ENCODE assay signal across 8 cellular contexts in genomic region chr17:18187226-18187625, GRCh38. TPM values are rescaled to one million over a fixed set of nuclear protein-coding genes. Genes with fewer than 3 reads are reported as not detected.
DNase-seq lines count a peak whose midpoint lies in the region; ATAC-seq and TF ChIP-seq lines count a peak whose summit lies in the region.

No MANE protein-coding gene starts in this region.

- H3F3A ChIP-seq in GM23338 (replicated peaks; ENCODE audit: low read depth): peaks cover 19% of the 10 kb centered on the region

- no peaks in the 10 kb centered on the region for H3K9me2 ChIP-seq in GM23338 (ENCODE audit: insufficient read depth)

- H3K27me3 ChIP-seq in GM23338 (ENCODE audit: insufficient read depth): no peaks in the 10 kb centered on the region
- no peaks in the 10 kb centered on the region for H3K27me3 ChIP-seq in skeletal muscle tissue (ENCODE audit: control insufficient read depth in 3 of 3, insufficient read depth in 3 of 3, low read length in 3 of 3)

- H3K79me2 ChIP-seq in GM23338 (replicated peaks; ENCODE audit: insufficient read depth): peaks cover 81% of the 10 kb centered on the region

- no peaks in the 10 kb centered on the region for H3K9me3 ChIP-seq in skeletal muscle tissue (ENCODE audit: control insufficient read depth in 3 of 3, low read length in 3 of 3)

- POLR2A ChIA-PET in WTC11 (lab: Charles Lee): no interaction called here

- CTCF ChIA-PET in WTC11 (lab: Charles Lee): no interaction called here

- H3K27ac ChIP-seq in GM23338 (ENCODE audit: low read depth) (peak overlapping the region; percentile 50; the same call in 1 of the 2 replicates), skeletal muscle tissue (ENCODE audit: low read depth, low read length) (peak overlapping the region; percentile 99)

- H3K27ac Mint-ChIP-seq in GM23338 (0 out of 2 replicates have a peak overlapping the region, but pooled peaks have one; percentile 42), WTC11 (no peak overlapping the region)

- peak overlapping the region; percentile 88 to 95 (median 89) for H3K9ac ChIP-seq in skeletal muscle tissue (ENCODE audit: low read depth in 1 of 3, low read length in 3 of 3)

- H3K4me3 ChIP-seq in GM23338 (peak overlapping the region; percentile 67), skeletal muscle tissue (ENCODE audit: low read length in 3 of 3) (peak overlapping the region; percentile 76 to 98 (median 95))

- H4K20me1 ChIP-seq in GM23338 (replicated peaks; ENCODE audit: insufficient read depth): peaks cover 73% of the 10 kb centered on the region

- no peak overlapping the region for H2AFZ ChIP-seq in GM23338

- H3K36me3 Mint-ChIP-seq in GM23338 (ENCODE audit: low read depth) (peaks cover 43% of the 10 kb centered on the region), WTC11 (peaks cover 40% of the 10 kb centered on the region)

- TF ChIP-seq CTCF in GM23338 (conservative IDR thresholded peaks at IDR 0.05; ENCODE audit: low read depth in 2 of 2) (no peak), WTC11 (IDR thresholded peaks at IDR 0.05) (no peak), GM13977 (IDR thresholded peaks at IDR 0.05; ENCODE audit: extremely low read depth, insufficient read depth, missing control alignments) (no peak)

- H3K36me3 ChIP-seq in GM23338 (ENCODE audit: insufficient read depth) (peaks cover 7% of the 10 kb centered on the region; the same call in 1 of the 2 replicates), skeletal muscle tissue (ENCODE audit: control insufficient read depth in 3 of 3, insufficient read depth in 3 of 3, low read length in 3 of 3) (peaks cover 7 to 13% (median 9%) of the 10 kb centered on the region in 3 donors)

- H3K4me2 ChIP-seq in GM23338: peak overlapping the region; percentile 100

- ATAC-seq in GM23338: no peak
- no peak for ATAC-seq in WTC11
- no peak for ATAC-seq in HG02852 (IDR thresholded peaks at IDR 0.05; ENCODE audit: unreplicated experiment)

- in situ Hi-C loops in GM13977 (cut with MboI; ENCODE audit: low pct_unique_long_range_greater_than_20kb, low sequenced_read_pairs, unreplicated experiment): no loop called here

- H3K27me3 Mint-ChIP-seq in GM23338 (ENCODE audit: insufficient read depth, low read depth, poor library complexity): peaks cover 14% of the 10 kb centered on the region
- H3K27me3 Mint-ChIP-seq in WTC11 (ENCODE audit: low read depth): no peaks in the 10 kb centered on the region

- H3K9me3 Mint-ChIP-seq in GM23338: no peaks in the 10 kb centered on the region
- H3K9me3 Mint-ChIP-seq in WTC11: no peaks in the 10 kb centered on the region

- H3K4me1 Mint-ChIP-seq in GM23338 (peaks cover 41% of the 10 kb centered on the region), WTC11 (peaks cover 42% of the 10 kb centered on the region)

- H3K4me1 ChIP-seq in GM23338 (ENCODE audit: insufficient read depth) (peaks cover 32% of the 10 kb centered on the region), skeletal muscle tissue (ENCODE audit: control insufficient read depth in 3 of 3, insufficient read depth in 3 of 3, low read length in 3 of 3) (peaks cover 74 to 78% (median 77%) of the 10 kb centered on the region in 3 donors)

- DNase-seq in GM23338 (ENCODE audit: low spot score): no peak
- DNase-seq in WTC11 (ENCODE audit: low spot score): no peak
- peak; percentile 18 for DNase-seq in foreskin melanocyte
- DNase-seq in SHP77 treated with DMSO at 0.1 percent for 48 hours (lab: John Stamatoyannopoulos, UW): no peak
- no peak for DNase-seq in SHP77 (lab: John Stamatoyannopoulos, UW)
- no peak for DNase-seq in GM13977 (ENCODE audit: low spot score)

- H3K4me3 Mint-ChIP-seq in GM23338: peak overlapping the region; percentile 94
- H3K4me3 Mint-ChIP-seq in WTC11: peak overlapping the region; percentile 93

TF ChIP-seq in GM23338, 12 proteins besides CTCF, POLR2A, EP300 and RAD21:
- TF ChIP-seq NANOG (IDR thresholded peaks at IDR 0.05; ENCODE audit: borderline replicate concordance): no peak
- no peak for TF ChIP-seq EZH2 (IDR thresholded peaks at IDR 0.05; ENCODE audit: low read depth, unreplicated experiment)
- TF ChIP-seq ZNF331 (CRISPR knock-in tag; IDR thresholded peaks at IDR 0.05; ENCODE audit: low read depth): no peak
- TF ChIP-seq POLR2AphosphoS5 (IDR thresholded peaks at IDR 0.05; ENCODE audit: low read depth): no peak

TF ChIP-seq in WTC11, 78 proteins besides CTCF, POLR2A, EP300 and RAD21 (continues in another document):
- TF ChIP-seq ZNF425 (CRISPR knock-in tag; conservative IDR thresholded peaks at IDR 0.05) (no peak), ZNF281 (CRISPR knock-in tag; IDR thresholded peaks at IDR 0.05) (no peak), ZNF232 (CRISPR knock-in tag; IDR thresholded peaks at IDR 0.05) (no peak), CBFB (CRISPR knock-in tag; IDR thresholded peaks at IDR 0.05; ENCODE audit: low read depth) (no peak), ATF2 (CRISPR knock-in tag; IDR thresholded peaks at IDR 0.05; ENCODE audit: borderline replicate concordance, low read depth) (no peak)

RNA-seq across cellular contexts. Expression of gene ALKBH5, which starts 3.6 kb away (rescaled TPM):
- 103 and 117 TPM in 2 replicates for total RNA-seq in GM23338 (2014; rRNA removed; shearing (Covaris generic))
- polyA plus RNA-seq in GM23338 (2016; fragmentation: Nextera tagmentation; extraction: Ambion mirVana): 32.2 TPM in 2 replicates
- total RNA-seq in WTC11 (2021): 105 to 115 TPM (median 111 TPM) in 3 replicates
- total RNA-seq in skeletal muscle tissue: 77.8 TPM

RNA-seq across cellular contexts. Expression of gene LLGL1, which starts 38.2 kb away (rescaled TPM):
- 118 and 129 TPM in 2 replicates for total RNA-seq in GM23338 (2014; rRNA removed; shearing (Covaris generic))
- 5.9 TPM in 2 replicates for polyA plus RNA-seq in GM23338 (2016; fragmentation: Nextera tagmentation; extraction: Ambion mirVana)
- total RNA-seq in WTC11 (2021): 76.0 to 87.8 TPM (median 78.6 TPM) in 3 replicates
- 15.1 TPM for total RNA-seq in skeletal muscle tissue
